8 cellular contexts compared by ENCODE assay signal in the genomic region with DNA sequence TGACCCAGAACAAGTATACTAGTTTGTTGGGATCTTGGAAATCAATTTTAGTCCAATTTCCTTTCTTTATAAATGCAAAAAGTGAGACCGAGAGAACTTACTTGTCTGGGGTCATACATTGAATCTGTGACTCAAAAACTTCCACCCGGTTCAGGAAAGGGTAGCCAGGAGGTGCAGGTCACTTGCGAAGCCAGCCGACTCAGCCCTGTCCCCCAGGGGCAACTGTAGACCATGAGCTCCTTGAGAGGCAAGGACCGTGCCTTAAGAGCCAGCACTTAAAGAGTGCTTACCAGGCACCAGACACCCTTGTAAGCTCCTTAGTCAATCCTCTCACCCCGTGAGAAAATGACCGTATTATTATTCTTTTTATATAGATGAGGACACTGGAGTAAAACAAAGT. TPM values are rescaled to one million over a fixed set of nuclear protein-coding genes. Genes with fewer than 3 reads are reported as not detected.
A peak's percentile ranks its signal among the peaks of the same experiment; 100 is the strongest.
DNase-seq lines count a peak whose midpoint lies in the region; ATAC-seq lines count a peak whose summit lies in the region.

No MANE protein-coding gene starts in this region.

- peaks cover 4% of the 10 kb centered on the region for H3K36me3 Mint-ChIP-seq in activated CD4-positive, alpha-beta T cell treated with anti-CD3 and anti-CD28 coated beads, Interleukin-2, amount 10 ng/mL, durations not matched to agents 24 days and 14 days (ENCODE audit: low read depth)
- peaks cover 0 to 13% of the 10 kb centered on the region in 2 donors for H3K36me3 Mint-ChIP-seq in activated naive CD4-positive, alpha-beta T cell treated with anti-CD3 and anti-CD28 coated beads, Interleukin-2, amount 50 U/mL, for 72 hours
- H3K36me3 Mint-ChIP-seq in immature natural killer cell: no peaks in the 10 kb centered on the region

- peaks cover 31% of the 10 kb centered on the region for H3K4me1 Mint-ChIP-seq in activated CD4-positive, alpha-beta T cell treated with anti-CD3 and anti-CD28 coated beads, Interleukin-2, amount 10 ng/mL, durations not matched to agents 24 days and 14 days
- peaks cover 33 to 36% of the 10 kb centered on the region in 2 donors for H3K4me1 Mint-ChIP-seq in immature natural killer cell

- intact Hi-C loops in activated CD4-positive, alpha-beta T cell treated with anti-CD3 and anti-CD28 coated beads, Interleukin-2, amount 10 ng/mL, durations not matched to agents 24 days and 14 days (cut with micrococcal nuclease): loop anchor here (1.0 to 5.0 kb wide), 3 partner anchors 15 to 221 kb away; a partner anchor contains a TSS

- peak overlapping the region; percentile 96 for H3K4me3 Mint-ChIP-seq in activated CD4-positive, alpha-beta T cell treated with anti-CD3 and anti-CD28 coated beads, Interleukin-2, amount 10 ng/mL, durations not matched to agents 24 days and 14 days
- peak overlapping the region; percentile 91 to 96 (median 95) for H3K4me3 Mint-ChIP-seq in immature natural killer cell

- no peak for ATAC-seq in activated naive CD4-positive, alpha-beta T cell treated with anti-CD3 and anti-CD28 coated beads, Interleukin-2, amount 50 U/mL, for 72 hours
- ATAC-seq in GM19328 (IDR thresholded peaks at IDR 0.05; ENCODE audit: unreplicated experiment): no peak

- H3K27me3 Mint-ChIP-seq in activated CD4-positive, alpha-beta T cell treated with anti-CD3 and anti-CD28 coated beads, Interleukin-2, amount 10 ng/mL, durations not matched to agents 24 days and 14 days: peaks cover 6% of the 10 kb centered on the region
- H3K27me3 Mint-ChIP-seq in immature natural killer cell (ENCODE audit: low read depth in 3 of 3): peaks cover 3 to 11% (median 8%) of the 10 kb centered on the region in 3 donors

- DNase-seq in activated CD4-positive, alpha-beta T cell treated with anti-CD3 and anti-CD28 coated beads, Interleukin-2, amount 10 ng/mL, durations not matched to agents 24 days and 14 days: no peak
- DNase-seq in activated CD4-positive, alpha-beta T cell treated with anti-CD3 and anti-CD28 coated beads, Interleukin-2, amount 50 U/mL, for 1 hour: no peak
- no peak for DNase-seq in activated naive CD4-positive, alpha-beta T cell treated with anti-CD3 and anti-CD28 coated beads, Interleukin-2, amount 50 U/mL, for 72 hours (ENCODE audit: low spot score in 2 of 2)
- DNase-seq in immature natural killer cell: no peak
- no peak for DNase-seq in substantia nigra (lab: John Stamatoyannopoulos, UW)
- no peak for DNase-seq in middle frontal gyrus (ENCODE audit: extremely low spot score, low spot score)
- no peak for DNase-seq in HCEC 1CT

- peak overlapping the region; percentile 94 for H3K27ac Mint-ChIP-seq in activated CD4-positive, alpha-beta T cell treated with anti-CD3 and anti-CD28 coated beads, Interleukin-2, amount 10 ng/mL, durations not matched to agents 24 days and 14 days
- peak overlapping the region; percentile 94 to 99 for H3K27ac Mint-ChIP-seq in activated naive CD4-positive, alpha-beta T cell treated with anti-CD3 and anti-CD28 coated beads, Interleukin-2, amount 50 U/mL, for 72 hours
- H3K27ac Mint-ChIP-seq in immature natural killer cell: peak overlapping the region; percentile 89 to 96 (median 92)

- H3K9me3 Mint-ChIP-seq in activated CD4-positive, alpha-beta T cell treated with anti-CD3 and anti-CD28 coated beads, Interleukin-2, amount 10 ng/mL, durations not matched to agents 24 days and 14 days: peaks cover 5% of the 10 kb centered on the region
- peaks cover 0 to 5% of the 10 kb centered on the region in 2 donors for H3K9me3 Mint-ChIP-seq in activated naive CD4-positive, alpha-beta T cell treated with anti-CD3 and anti-CD28 coated beads, Interleukin-2, amount 50 U/mL, for 72 hours
- no peaks in the 10 kb centered on the region for H3K9me3 Mint-ChIP-seq in immature natural killer cell

- peak overlapping the region; percentile 91 for H3K27ac ChIP-seq in substantia nigra (ENCODE audit: low read depth, low read length, poor library complexity, severe bottlenecking)

RNA-seq across cellular contexts. Expression of a gene that starts 0.5 kb away (rescaled TPM):
- 2.9 and 3.5 TPM in 2 replicates for total RNA-seq in activated CD4-positive, alpha-beta T cell treated with anti-CD3 and anti-CD28 coated beads, Interleukin-2, amount 10 ng/mL, durations not matched to agents 24 days and 14 days
- total RNA-seq in activated naive CD4-positive, alpha-beta T cell treated with anti-CD3 and anti-CD28 coated beads, Interleukin-2, amount 50 U/mL, for 72 hours: 1 to 10 TPM; 2.5 to 5.4 TPM
- polyA plus RNA-seq in immature natural killer cell: 1 to 10 TPM; 3.0 to 5.1 (median 4.5) TPM

RNA-seq across cellular contexts. Expression of a gene that starts 15.2 kb away (rescaled TPM):
- total RNA-seq in activated CD4-positive, alpha-beta T cell treated with anti-CD3 and anti-CD28 coated beads, Interleukin-2, amount 10 ng/mL, durations not matched to agents 24 days and 14 days: 4.8 and 5.0 TPM in 2 replicates
- total RNA-seq in activated naive CD4-positive, alpha-beta T cell treated with anti-CD3 and anti-CD28 coated beads, Interleukin-2, amount 50 U/mL, for 72 hours: 1 to 10 TPM; 5.5 to 7.5 TPM
- polyA plus RNA-seq in immature natural killer cell: 1 to 10 TPM in 2 of 3 donors, not detected in 1; 1.0 to 5.6 TPM
